In the genomic region with DNA sequence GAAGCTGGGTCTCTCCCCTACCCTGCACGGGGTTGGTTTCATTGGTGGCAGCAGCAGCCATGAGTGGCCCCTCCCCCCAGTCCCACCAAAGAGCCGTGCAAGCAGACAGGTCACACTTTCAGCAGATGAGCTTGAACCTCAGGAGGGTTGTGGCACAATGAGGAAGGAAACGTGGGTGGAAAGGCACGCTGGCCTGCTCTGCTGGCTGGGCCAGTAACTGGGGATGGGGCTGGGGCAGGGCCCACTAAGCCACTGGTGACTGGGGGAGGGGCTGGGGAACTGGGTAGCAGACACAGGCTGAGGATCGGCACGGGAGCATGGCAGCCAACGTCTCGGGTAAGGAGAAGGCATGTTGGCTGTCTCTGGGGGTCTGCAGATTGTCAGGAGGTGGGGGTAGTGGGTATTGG, we compare ENCODE assay signal across 9 cellular contexts. TPM values are rescaled to one million over a fixed set of nuclear protein-coding genes. Genes with fewer than 3 reads are reported as not detected.
DNase-seq lines count a peak whose midpoint lies in the region; ATAC-seq, FAIRE-seq and TF ChIP-seq lines count a peak whose summit lies in the region.
"Had no signal": no experiment of that assay in that cellular context is flagged by ENCODE, and none has a peak within 500 bp of the region (broad histone marks: within the 10 kb centered on the region; RNA-seq: fewer than 3 reads in every experiment).

Gene P2RY11 (plus strand): TSS at position 289 of the 407 bp plus-strand sequence. CDS start 29 bp downstream, at position 318.

- DNase-seq in activated CD4-positive, alpha-beta T cell treated with anti-CD3 and anti-CD28 coated beads for 36 hours, result peak; percentile 80
- DNase-seq in activated CD4-positive, alpha-beta T cell treated with anti-CD3 and anti-CD28 coated beads, Interleukin-2, amount 50 U/mL, for 4 hours, result no peak
- DNase-seq in T-cell (peak in 5 of 34 experiments; percentile 15 to 43 (median 35)), endodermal cell (no peak), kidney (no peak), NCI-H1417 treated with DMSO at 0.1 percent for 48 hours (lab: John Stamatoyannopoulos, UW) (no peak)
- no peak for DNase-seq in effector CD4-positive, alpha-beta T cell

- H3K27me3 ChIP-seq in endodermal cell (ENCODE audit: control insufficient read depth, insufficient read depth, low read length, poor library complexity, severe bottlenecking), result no peaks in the 10 kb centered on the region
- H3K27me3 ChIP-seq: adrenal gland had no signal

- H3K4me3 ChIP-seq in endodermal cell (ENCODE audit: low read length) (no peak within 1 kb of the TSS), kidney (ENCODE audit: low read length in 2 of 2) (no peak within 1 kb of the TSS)
- H3K4me3 ChIP-seq: adrenal gland had no signal

- 91 to 94% methylated on average over 5 to 8 of the region's 8 CpGs for WGBS in endodermal cell (ENCODE audit: insufficient coverage in 1 of 2, insufficient read length in 1 of 2), 2 experiments

- H3K9ac ChIP-seq in endodermal cell (ENCODE audit: extremely low read depth, low read length, poor library complexity, severe bottlenecking) (no peak within 1 kb of the TSS), kidney (ENCODE audit: low read length in 2 of 2) (no peak within 1 kb of the TSS)

- H3K9me3 Mint-ChIP-seq in activated CD4-positive, alpha-beta T cell treated with anti-CD3 and anti-CD28 coated beads for 36 hours (ENCODE audit: low read depth), result no peaks in the 10 kb centered on the region
- no peaks in the 10 kb centered on the region for H3K9me3 Mint-ChIP-seq in T-cell
- no peaks in the 10 kb centered on the region for H3K9me3 Mint-ChIP-seq in endodermal cell
- H3K9me3 Mint-ChIP-seq in stimulated activated naive CD8-positive, alpha-beta T cell treated with anti-CD3 and anti-CD28 coated beads, Interleukin-15, Interleukin-2, amounts not matched to agents 100 ng/mL and 50 ng/mL, for 24 hours, result no peaks in the 10 kb centered on the region

- POLR2A ChIA-PET in activated CD4-positive, alpha-beta T cell treated with anti-CD3 and anti-CD28 coated beads for 36 hours (lab: Charles Lee), result no interaction called here
- POLR2A ChIA-PET in T-cell (lab: Charles Lee), result interaction anchor here in 1 of 2 donors (0.6 to 1.2 kb wide), 2 partner anchors 9 to 12 kb away, joined by 3 to 19 read pairs; no protein-coding TSS in a partner anchor

- no peak for FAIRE-seq in kidney (lab: Jason Lieb, UNC)

- CTCF ChIA-PET in activated CD4-positive, alpha-beta T cell treated with anti-CD3 and anti-CD28 coated beads for 36 hours (lab: Charles Lee), result interaction anchor here (0.6 to 1.4 kb wide), 3 partner anchors 13 to 83 kb away, joined by 3 read pairs; no protein-coding TSS in a partner anchor
- CTCF ChIA-PET in T-cell (lab: Charles Lee), result interaction anchor here (1.0 to 2.5 kb wide), 2 partner anchors 12 to 15 kb away, joined by 4 to 16 read pairs; no protein-coding TSS in a partner anchor

- peak; percentile 31 for ATAC-seq in activated CD4-positive, alpha-beta T cell treated with anti-CD3 and anti-CD28 coated beads for 36 hours
- no peak for ATAC-seq in T-cell (replicated peaks in 1 of 4)

- H3K36me3 Mint-ChIP-seq in activated CD4-positive, alpha-beta T cell treated with anti-CD3 and anti-CD28 coated beads for 36 hours (ENCODE audit: low read depth), result peaks cover 82% of the 10 kb centered on the region
- H3K36me3 Mint-ChIP-seq in T-cell, result peaks cover 33% of the 10 kb centered on the region
- peaks cover 56% of the 10 kb centered on the region for H3K36me3 Mint-ChIP-seq in endodermal cell (ENCODE audit: low read depth)
- H3K36me3 Mint-ChIP-seq in stimulated activated naive CD8-positive, alpha-beta T cell treated with anti-CD3 and anti-CD28 coated beads, Interleukin-15, Interleukin-2, amounts not matched to agents 100 ng/mL and 50 ng/mL, for 24 hours (ENCODE audit: low read depth), result peaks cover 70% of the 10 kb centered on the region

- H3K36me3 ChIP-seq in endodermal cell (ENCODE audit: control insufficient read depth, insufficient read depth, low read length) (peaks cover 46% of the 10 kb centered on the region), kidney (ENCODE audit: control insufficient read depth in 1 of 2, insufficient read depth in 2 of 2, low read length in 2 of 2) (peaks cover 13 to 27% of the 10 kb centered on the region in 2 donors)

- H3K4me1 Mint-ChIP-seq in activated CD4-positive, alpha-beta T cell treated with anti-CD3 and anti-CD28 coated beads for 36 hours, result peaks cover 70% of the 10 kb centered on the region
- H3K4me1 Mint-ChIP-seq in T-cell, result peaks cover 39 to 58% (median 46%) of the 10 kb centered on the region in 3 donors
- H3K4me1 Mint-ChIP-seq in endodermal cell, result peaks cover 7% of the 10 kb centered on the region
- H3K4me1 Mint-ChIP-seq in stimulated activated naive CD8-positive, alpha-beta T cell treated with anti-CD3 and anti-CD28 coated beads, Interleukin-15, Interleukin-2, amounts not matched to agents 100 ng/mL and 50 ng/mL, for 24 hours (ENCODE audit: low read depth), result peaks cover 84% of the 10 kb centered on the region

- H3K27ac Mint-ChIP-seq in activated CD4-positive, alpha-beta T cell treated with anti-CD3 and anti-CD28 coated beads for 36 hours, result peak within 1 kb of the TSS; percentile 90
- H3K27ac Mint-ChIP-seq in T-cell, result peak within 1 kb of the TSS; percentile 86 to 89
- H3K27ac Mint-ChIP-seq in endodermal cell, result peak within 1 kb of the TSS; percentile 39
- H3K27ac Mint-ChIP-seq in stimulated activated naive CD8-positive, alpha-beta T cell treated with anti-CD3 and anti-CD28 coated beads, Interleukin-15, Interleukin-2, amounts not matched to agents 100 ng/mL and 50 ng/mL, for 24 hours, result peak within 1 kb of the TSS; percentile 92

- peak within 1 kb of the TSS; percentile 68 for H3K4me3 Mint-ChIP-seq in activated CD4-positive, alpha-beta T cell treated with anti-CD3 and anti-CD28 coated beads for 36 hours
- peak within 1 kb of the TSS; percentile 55 to 65 (median 61) for H3K4me3 Mint-ChIP-seq in T-cell
- H3K4me3 Mint-ChIP-seq in endodermal cell, result no peak within 1 kb of the TSS
- H3K4me3 Mint-ChIP-seq in stimulated activated naive CD8-positive, alpha-beta T cell treated with anti-CD3 and anti-CD28 coated beads, Interleukin-15, Interleukin-2, amounts not matched to agents 100 ng/mL and 50 ng/mL, for 24 hours, result peak within 1 kb of the TSS; percentile 95

- H3K27ac ChIP-seq in endodermal cell (ENCODE audit: low read depth, low read length) (no peak within 1 kb of the TSS), kidney (ENCODE audit: low read depth in 2 of 2, low read length in 2 of 2) (no peak within 1 kb of the TSS)

- intact Hi-C loops in activated CD4-positive, alpha-beta T cell treated with anti-CD3 and anti-CD28 coated beads for 36 hours (cut with DNase I, micrococcal nuclease), result no loop called here
- intact Hi-C loops in kidney (cut with DNase I), result no loop called here

- TF ChIP-seq CTCF in endodermal cell (conservative IDR thresholded peaks at IDR 0.05) (no peak), kidney (IDR thresholded peaks at IDR 0.05; ENCODE audit: borderline replicate concordance, extremely low read depth, insufficient read depth) (no peak)

- H3K9me3 ChIP-seq in endodermal cell (ENCODE audit: control insufficient read depth, low read length) (no peaks in the 10 kb centered on the region), kidney (ENCODE audit: control insufficient read depth in 1 of 2, low read length in 2 of 2) (no peaks in the 10 kb centered on the region)
- H3K9me3 ChIP-seq: adrenal gland had no signal

- peaks cover 3% of the 10 kb centered on the region for H3K4me1 ChIP-seq in endodermal cell (ENCODE audit: control insufficient read depth, insufficient read depth, low read length)
- peaks cover 0 to 5% of the 10 kb centered on the region in 2 donors for H3K4me1 ChIP-seq in kidney (ENCODE audit: control insufficient read depth in 1 of 2, insufficient read depth in 1 of 2, low read depth in 1 of 2, low read length in 2 of 2)

- no peaks in the 10 kb centered on the region for H3K27me3 Mint-ChIP-seq in activated CD4-positive, alpha-beta T cell treated with anti-CD3 and anti-CD28 coated beads for 36 hours
- H3K27me3 Mint-ChIP-seq in T-cell (no peaks in the 10 kb centered on the region), endodermal cell (ENCODE audit: insufficient read depth) (no peaks in the 10 kb centered on the region)
- no peaks in the 10 kb centered on the region for H3K27me3 Mint-ChIP-seq in stimulated activated naive CD8-positive, alpha-beta T cell treated with anti-CD3 and anti-CD28 coated beads, Interleukin-15, Interleukin-2, amounts not matched to agents 100 ng/mL and 50 ng/mL, for 24 hours

RNA-seq across cellular contexts. Expression of gene P2RY11, which starts in this region (rescaled TPM):
- total RNA-seq in activated CD4-positive, alpha-beta T cell treated with anti-CD3 and anti-CD28 coated beads for 36 hours, result 10 to 100 TPM; 46.4 to 52.1 TPM
- total RNA-seq in T-cell (10 to 100 TPM; 58.8 to 75.2 (median 61.7) TPM), endodermal cell (10 to 100 TPM in 1 of 2 donors, 1 to 10 TPM in 1; 9.0 to 14.8 TPM), kidney (17.3 TPM)
- polyA plus RNA-seq in endodermal cell (2013, experiment 1 of 2), result 6.3 TPM
- polyA plus RNA-seq in endodermal cell (2013, experiment 2 of 2), result 5.1 TPM
- 3.7 TPM for polyA plus RNA-seq in kidney (ENCODE audit: insufficient read depth, low read depth, low replicate concordance)

Comparison
In these comparisons a context has a peak if more than half of its experiments do, and no peak if none do; other contexts are left out.
1. H3K27ac Mint-ChIP-seq: peak in every context shown above with its lines; median percentile 92 in stimulated activated naive CD8-positive, alpha-beta T cell treated with anti-CD3 and anti-CD28 coated beads, Interleukin-15, Interleukin-2, amounts not matched to agents 100 ng/mL and 50 ng/mL, for 24 hours; 90 in activated CD4-positive, alpha-beta T cell treated with anti-CD3 and anti-CD28 coated beads for 36 hours; 88 in T-cell; 39 in endodermal cell.